Comparison of ENCODE assay signal across 32 cellular contexts in genomic region chr1:67738401-67738800, GRCh38. TPM values are rescaled to one million over a fixed set of nuclear protein-coding genes. Genes with fewer than 3 reads are reported as not detected.
A peak's percentile ranks its signal among the peaks of the same experiment; 100 is the strongest.
DNase-seq lines count a peak whose midpoint lies in the region; ATAC-seq, FAIRE-seq and TF ChIP-seq lines count a peak whose summit lies in the region.
"Had no signal": no experiment of that assay in that cellular context is flagged by ENCODE, and none has a peak within 500 bp of the region (broad histone marks: within the 10 kb centered on the region; RNA-seq: fewer than 3 reads in every experiment).

No MANE protein-coding gene starts in this region.

- no peak for TF ChIP-seq RAD21 in HepG2 (CRISPR knock-in tag; IDR thresholded peaks at IDR 0.05)

- BruUV-seq in HepG2 (replicated peaks; lab: Mats Ljungman, UMichigan): no TSS peak
- no TSS peak for BruUV-seq in endothelial cell of umbilical vein (replicated peaks; lab: Mats Ljungman, UMichigan)

- no peaks in the 10 kb centered on the region for H3K9me1 ChIP-seq in endothelial cell of umbilical vein (replicated peaks; ENCODE audit: control insufficient read depth, extremely low read depth, insufficient read depth, low read length)

- H2AFZ ChIP-seq in HepG2 (ENCODE audit: low read length): peak overlapping the region; percentile 11
- H2AFZ ChIP-seq in endothelial cell of umbilical vein (ENCODE audit: low read depth, low read length): no peak overlapping the region

- H2BK120ac ChIP-seq in mesendoderm (ENCODE audit: low read depth, low read length): no peak overlapping the region

- WGBS in HepG2 (ENCODE audit: low lambda C conversion rate): 6% methylated on average over 4 of the region's 4 CpGs
- WGBS in right lobe of liver (ENCODE audit: insufficient coverage, low coverage, low lambda C conversion rate, missing lambda C conversion rate): 74% methylated on average over 4 of the region's 4 CpGs
- no CpG with 5 or more reads among the region's 4 CpGs for WGBS in mesendoderm (ENCODE audit: extremely low coverage, insufficient coverage, low lambda C conversion rate)

- ATAC-seq in HepG2 (peak; percentile 83), right lobe of liver (no peak), HG02588 (IDR thresholded peaks at IDR 0.05; ENCODE audit: unreplicated experiment) (no peak), GM18502 (IDR thresholded peaks at IDR 0.05; ENCODE audit: poor library complexity, unreplicated experiment) (no peak)
- ATAC-seq: activated CD8-positive, alpha-beta T cell treated with anti-CD3 and anti-CD28 coated beads, Interleukin-2, amount 10 ng/mL, durations not matched to agents 7 days and 5 days; left colon; naive thymus-derived CD4-positive, alpha-beta T cell; stimulated activated naive B cell treated with anti-CD40 and anti-IgM and Interleukin-4, amounts not matched to agents 10 μg/mL and 1 μg/mL and 100 μg/mL, for 72 hours; T-helper 17 cell had no signal

- FAIRE-seq in HepG2 (lab: Jason Lieb, UNC): peak; percentile 36
- no peak for FAIRE-seq in endothelial cell of umbilical vein (lab: Jason Lieb, UNC)
- FAIRE-seq: A204.1, GM18507, H1, RCC 7860 had no signal

- H3K4me2 ChIP-seq in HepG2 (ENCODE audit: low read depth, low read length): peak overlapping the region; percentile 38
- no peak overlapping the region for H3K4me2 ChIP-seq in endothelial cell of umbilical vein (ENCODE audit: insufficient read depth, low read length)
- no peak overlapping the region for H3K4me2 ChIP-seq in mesendoderm (ENCODE audit: low read length)

- H3K56ac ChIP-seq in mesendoderm (ENCODE audit: low read length): peak overlapping the region; percentile 19

- in situ Hi-C loops in HepG2 (cut with HindIII; ENCODE audit: extremely low pct_ligation_motif_present, low pct_unique_long_range_greater_than_20kb): no loop called here

- no peaks in the 10 kb centered on the region for H3K27me3 Mint-ChIP-seq in chondrocyte (ENCODE audit: low read depth)
- H3K27me3 Mint-ChIP-seq: B cell; dendritic cell treated with granulocyte-macrophage colony-stimulating factor and Interleukin-4, amounts not matched to agents 40 ng/mL and 50 ng/mL, for 4 days; stimulated activated naive B cell treated with anti-CD40 and anti-IgM and Interleukin-4, amounts not matched to agents 10 μg/mL and 1 μg/mL and 100 μg/mL, for 72 hours had no signal

- H3K9ac ChIP-seq in HepG2 (ENCODE audit: insufficient read depth, low read depth, low read length) (no peak overlapping the region), endothelial cell of umbilical vein (replicated peaks; ENCODE audit: extremely low read depth, insufficient read depth, low read length) (no peak overlapping the region), mesendoderm (ENCODE audit: low read length) (no peak overlapping the region)

- H3K4me3 ChIP-seq in HepG2 (replicated peaks in 1 of 3; ENCODE audit: insufficient read depth in 1 of 3, low read depth in 2 of 3, low read length in 3 of 3) (no peak overlapping the region), right lobe of liver (no peak overlapping the region), endothelial cell of umbilical vein (replicated peaks in 1 of 3; ENCODE audit: insufficient read depth in 1 of 3, low read depth in 1 of 3, low read length in 3 of 3) (no peak overlapping the region), mesendoderm (ENCODE audit: low read length) (no peak overlapping the region)
- H3K4me3 ChIP-seq: adrenal gland, SK-N-MC had no signal

- peaks cover 52% of the 10 kb centered on the region for H3K4me1 Mint-ChIP-seq in chondrocyte (ENCODE audit: low read depth)

- H4K20me1 ChIP-seq in HepG2 (ENCODE audit: insufficient read depth, low read length): no peaks in the 10 kb centered on the region
- H4K20me1 ChIP-seq in endothelial cell of umbilical vein (replicated peaks; ENCODE audit: control insufficient read depth, extremely low read depth, insufficient read depth, low read length): no peaks in the 10 kb centered on the region

- no peaks in the 10 kb centered on the region for H3K36me3 Mint-ChIP-seq in chondrocyte (ENCODE audit: low read depth)
- H3K36me3 Mint-ChIP-seq: mesothelial cell of epicardium; naive thymus-derived CD4-positive, alpha-beta T cell had no signal

- no peaks in the 10 kb centered on the region for H3K9me3 Mint-ChIP-seq in chondrocyte (ENCODE audit: low read depth)
- H3K9me3 Mint-ChIP-seq: dendritic cell treated with granulocyte-macrophage colony-stimulating factor and Interleukin-4, amounts not matched to agents 40 ng/mL and 50 ng/mL, for 4 days; mesothelial cell of epicardium; naive thymus-derived CD4-positive, alpha-beta T cell; stimulated activated naive B cell treated with anti-CD40 and anti-IgM and Interleukin-4, amounts not matched to agents 10 μg/mL and 1 μg/mL and 100 μg/mL, for 72 hours had no signal

- no peak overlapping the region for H3K27ac Mint-ChIP-seq in chondrocyte (ENCODE audit: unreplicated experiment)
- H3K27ac Mint-ChIP-seq: activated CD8-positive, alpha-beta T cell treated with anti-CD3 and anti-CD28 coated beads, Interleukin-2, amount 10 ng/mL, durations not matched to agents 7 days and 5 days; dendritic cell treated with granulocyte-macrophage colony-stimulating factor and Interleukin-4, amounts not matched to agents 40 ng/mL and 50 ng/mL, for 4 days; mesothelial cell of epicardium; stimulated activated naive B cell treated with anti-CD40 and anti-IgM and Interleukin-4, amounts not matched to agents 10 μg/mL and 1 μg/mL and 100 μg/mL, for 72 hours; T-helper 17 cell had no signal

- H3K36me3 ChIP-seq in HepG2 (replicated peaks in 1 of 2; ENCODE audit: control insufficient read depth in 1 of 2, insufficient read depth in 2 of 2, low read length in 2 of 2) (no peaks in the 10 kb centered on the region), right lobe of liver (no peaks in the 10 kb centered on the region), endothelial cell of umbilical vein (ENCODE audit: control insufficient read depth in 2 of 2, extremely low read depth in 1 of 2, insufficient read depth in 2 of 2, low read length in 2 of 2) (no peaks in the 10 kb centered on the region), mesendoderm (ENCODE audit: control insufficient read depth, insufficient read depth, low read length) (no peaks in the 10 kb centered on the region)
- H3K36me3 ChIP-seq: adrenal gland had no signal

- H3K4ac ChIP-seq in mesendoderm (ENCODE audit: low read depth, low read length): no peak overlapping the region

- no peak overlapping the region for H4K5ac ChIP-seq in mesendoderm (ENCODE audit: low read length)

- no peaks in the 10 kb centered on the region for H3K9me3 ChIP-seq in HepG2 (ENCODE audit: low read length)
- no peaks in the 10 kb centered on the region for H3K9me3 ChIP-seq in right lobe of liver
- H3K9me3 ChIP-seq in endothelial cell of umbilical vein (replicated peaks; ENCODE audit: control insufficient read depth, insufficient read depth, low read length): no peaks in the 10 kb centered on the region
- H3K9me3 ChIP-seq: adrenal gland had no signal

- H3K4me3 Mint-ChIP-seq in chondrocyte (ENCODE audit: unreplicated experiment): no peak overlapping the region
- H3K4me3 Mint-ChIP-seq: activated CD8-positive, alpha-beta T cell treated with anti-CD3 and anti-CD28 coated beads, Interleukin-2, amount 10 ng/mL, durations not matched to agents 7 days and 5 days; B cell; dendritic cell treated with granulocyte-macrophage colony-stimulating factor and Interleukin-4, amounts not matched to agents 40 ng/mL and 50 ng/mL, for 4 days; mesothelial cell of epicardium; naive thymus-derived CD4-positive, alpha-beta T cell; stimulated activated naive B cell treated with anti-CD40 and anti-IgM and Interleukin-4, amounts not matched to agents 10 μg/mL and 1 μg/mL and 100 μg/mL, for 72 hours; T-helper 17 cell had no signal

- peak; percentile 68 for DNase-seq in HepG2 (ENCODE audit: low spot score)
- no peak for DNase-seq in right lobe of liver
- no peak for DNase-seq in endothelial cell of umbilical vein (ENCODE audit: low read depth, low spot score)
- DNase-seq in mesendoderm: peak; percentile 90
- no peak for DNase-seq in chondrocyte (ENCODE audit: low spot score)
- no peak for DNase-seq in HCEC 1CT
- DNase-seq: activated CD4-positive, alpha-beta T cell treated with anti-CD3 and anti-CD28 coated beads for 1 hour; activated CD8-positive, alpha-beta T cell treated with anti-CD3 and anti-CD28 coated beads, Interleukin-2, amount 10 ng/mL, durations not matched to agents 7 days and 5 days; activated gamma-delta T cell treated with Interleukin-2 at 50 U/mL for 16 hours; activated T-cell treated with anti-CD3 and anti-CD28 coated beads for 4 hours; adrenal gland; GDM1; head of caudate nucleus; Kasumi-1; left colon; naive thymus-derived CD4-positive, alpha-beta T cell; NCI-H187; NCI-H2171 treated with DMSO at 0.1 percent for 48 hours; NCI-H526 treated with DMSO at 0.1 percent for 48 hours; occipital lobe; stimulated activated naive B cell treated with anti-CD40 and anti-IgM and Interleukin-4, amounts not matched to agents 10 μg/mL and 1 μg/mL and 100 μg/mL, for 72 hours; T-helper 17 cell had no signal

- H3K27ac ChIP-seq in HepG2 (ENCODE audit: extremely low read length, insufficient read depth, low read length): peak overlapping the region; percentile 45
- H3K27ac ChIP-seq in right lobe of liver: no peak overlapping the region
- peak overlapping the region; percentile 22 for H3K27ac ChIP-seq in endothelial cell of umbilical vein (ENCODE audit: insufficient read depth, low read depth, low read length)
- no peak overlapping the region for H3K27ac ChIP-seq in mesendoderm (ENCODE audit: low read depth, low read length)
- H3K27ac ChIP-seq: adrenal gland, SK-N-MC had no signal

- H3K4me1 ChIP-seq in HepG2 (ENCODE audit: insufficient read depth, low read length) (peaks cover 59% of the 10 kb centered on the region), right lobe of liver (peaks cover 0 to 8% (median 2%) of the 10 kb centered on the region in 4 donors), endothelial cell of umbilical vein (ENCODE audit: control insufficient read depth, extremely low read depth, insufficient read depth, low read length) (peaks cover 36% of the 10 kb centered on the region), mesendoderm (ENCODE audit: control insufficient read depth, low read depth, low read length) (peaks cover 17% of the 10 kb centered on the region)

- H3K79me2 ChIP-seq in HepG2 (ENCODE audit: insufficient read depth, low read length) (no peaks in the 10 kb centered on the region), endothelial cell of umbilical vein (ENCODE audit: control insufficient read depth, insufficient read depth, low read length) (peaks cover 29% of the 10 kb centered on the region), mesendoderm (ENCODE audit: control insufficient read depth, insufficient read depth, low read length) (no peaks in the 10 kb centered on the region)

- no peaks in the 10 kb centered on the region for H3K79me1 ChIP-seq in mesendoderm (ENCODE audit: low read length)

- H2BK5ac ChIP-seq in mesendoderm (ENCODE audit: low read length): peak overlapping the region; percentile 18

- TF ChIP-seq CTCF in HepG2 (CRISPR knock-in tag; IDR thresholded peaks at IDR 0.05) (no peak), right lobe of liver (IDR thresholded peaks at IDR 0.05) (no peak), endothelial cell of umbilical vein (IDR thresholded peaks at IDR 0.05; ENCODE audit: extremely low read depth in 1 of 2, insufficient read depth in 1 of 2, low read depth in 1 of 2, low read length in 2 of 2) (no peak), chondrocyte (IDR thresholded peaks at IDR 0.05) (no peak)

- H2AK5ac ChIP-seq in mesendoderm (ENCODE audit: low read length): no peak overlapping the region

- POLR2A ChIA-PET in HepG2 (lab: Yijun Ruan, JAX) (interaction anchor here (0.8 to 1.8 kb wide), 5 partner anchors 22 to 204 kb away, joined by 3 to 11 read pairs (median 4); partner anchors contain the start of gene GADD45A), endothelial cell of umbilical vein (lab: Charles Lee) (no interaction called here)

- TF ChIP-seq POLR2A in HepG2 (IDR thresholded peaks at IDR 0.05; ENCODE audit: insufficient read depth in 1 of 2, low read depth in 2 of 2, low read length in 2 of 2) (no peak), right lobe of liver (IDR thresholded peaks at IDR 0.05) (no peak), endothelial cell of umbilical vein (IDR thresholded peaks at IDR 0.05; ENCODE audit: low read depth, low read length) (no peak)

- dilution Hi-C loops in endothelial cell of umbilical vein (cut with MboI; ENCODE audit: extremely low pct_ligation_motif_present, low sequenced_read_pairs): no loop called here

- no peak overlapping the region for H4K8ac ChIP-seq in mesendoderm (ENCODE audit: low read depth, low read length)

- TF ChIP-seq EP300 in HepG2 (IDR thresholded peaks at IDR 0.05; ENCODE audit: low read depth in 2 of 2, low read length in 2 of 2) (peak in 1 of 2 experiments; percentile 33; a peak in 1 of 4 replicates), HepG2 (CRISPR knock-in tag; IDR thresholded peaks at IDR 0.05; ENCODE audit: borderline replicate concordance) (no peak; the same call in 1 of the 2 replicates)

- no peaks in the 10 kb centered on the region; a peak in 1 of 5 replicates for H3K27me3 ChIP-seq in HepG2 (ENCODE audit: control insufficient read depth in 1 of 2, insufficient read depth in 2 of 2, low read length in 2 of 2)
- H3K27me3 ChIP-seq in right lobe of liver: no peaks in the 10 kb centered on the region
- no peaks in the 10 kb centered on the region for H3K27me3 ChIP-seq in endothelial cell of umbilical vein (ENCODE audit: control insufficient read depth in 2 of 2, insufficient read depth in 2 of 2, low read length in 2 of 2)
- no peaks in the 10 kb centered on the region for H3K27me3 ChIP-seq in mesendoderm (ENCODE audit: insufficient read depth, low read length, poor library complexity)
- H3K27me3 ChIP-seq: adrenal gland had no signal

- CTCF ChIA-PET in HepG2 (lab: Yijun Ruan, JAX; ENCODE audit: low intra/inter-chr PET ratio, low total read pairs): no interaction called here
- CTCF ChIA-PET in endothelial cell of umbilical vein (lab: Charles Lee): interaction anchor here (1.3 to 1.7 kb wide), 2 partner anchors 8 to 22 kb away, joined by 3 to 5 read pairs; no protein-coding TSS in a partner anchor

- H3K18ac ChIP-seq in mesendoderm (ENCODE audit: low read length): peak overlapping the region; percentile 78

- H3K23ac ChIP-seq in mesendoderm (ENCODE audit: low read length): no peak overlapping the region

- H2BK15ac ChIP-seq in mesendoderm (replicated peaks; ENCODE audit: low read depth): no peak overlapping the region

- intact Hi-C loops in HepG2 (cut with micrococcal nuclease; ENCODE audit: unreplicated experiment) (no loop called here), right lobe of liver (cut with DNase I) (no loop called here), endothelial cell of umbilical vein (cut with micrococcal nuclease) (no loop called here)

RNA-seq across cellular contexts. Expression of gene GADD45A, which starts 53.4 kb away (rescaled TPM):
- total RNA-seq in HepG2 (2016; rRNA removed; fragmentation: Illumina TruSeq; extraction: Trizol): 25.0 and 46.2 TPM in 2 replicates
- total RNA-seq in HepG2 (2016; cell fraction: cytosol; rRNA removed; fragmentation: Illumina TruSeq; extraction: Trizol; ENCODE audit: low read depth): 21.8 and 26.9 TPM in 2 replicates
- total RNA-seq in HepG2 (2016; cell fraction: insoluble cytoplasmic fraction; rRNA removed; fragmentation: Illumina TruSeq; extraction: Trizol): 23.2 and 49.2 TPM in 2 replicates
- total RNA-seq in HepG2 (2016; cell fraction: membrane; rRNA removed; fragmentation: Illumina TruSeq; extraction: Trizol): 27.1 and 30.4 TPM in 2 replicates
- 59.8 and 64.1 TPM in 2 replicates for total RNA-seq in HepG2 (2016; cell fraction: nucleus; rRNA removed; fragmentation: Illumina TruSeq; extraction: Trizol)
- 33.2 and 36.2 TPM in 2 replicates for polyA plus RNA-seq in HepG2 (2011; rRNA removed)
- 30.4 and 31.8 TPM in 2 replicates for polyA plus RNA-seq in HepG2 (2011; cell fraction: cytosol; rRNA removed)
- 131 and 138 TPM in 2 replicates for polyA plus RNA-seq in HepG2 (2011; cell fraction: nucleus; rRNA removed)
- 49.0 and 63.8 TPM in 2 replicates for polyA plus RNA-seq in HepG2 (2012)
- 24.1 and 25.0 TPM in 2 replicates for polyA plus RNA-seq in HepG2 (2016; cell fraction: cytosol; fragmentation: Illumina TruSeq; extraction: Trizol; ENCODE audit: low read depth)
- polyA plus RNA-seq in HepG2 (2016; cell fraction: insoluble cytoplasmic fraction; fragmentation: Illumina TruSeq; extraction: Trizol; ENCODE audit: low read depth): 48.7 and 51.1 TPM in 2 replicates
- 26.6 and 28.9 TPM in 2 replicates for polyA plus RNA-seq in HepG2 (2016; cell fraction: membrane; fragmentation: Illumina TruSeq; extraction: Trizol; ENCODE audit: low read depth)
- 151 and 156 TPM in 2 replicates for polyA plus RNA-seq in HepG2 (2016; cell fraction: nucleus; fragmentation: Illumina TruSeq; extraction: Trizol; ENCODE audit: insufficient read depth, low read depth)
- polyA minus RNA-seq in HepG2 (2011; rRNA and poly(A)+ RNA removed; ENCODE audit: low replicate concordance): 1.4 and 17.0 TPM in 2 replicates
- polyA minus RNA-seq in HepG2 (2011; cell fraction: cytosol; rRNA and poly(A)+ RNA removed): 11.3 and 13.7 TPM in 2 replicates
- 60.7 and 75.2 TPM in 2 replicates for polyA minus RNA-seq in HepG2 (2011; cell fraction: nucleus; rRNA and poly(A)+ RNA removed)
- total RNA-seq in right lobe of liver: 10 to 100 TPM; 14.1 to 66.4 (median 43.6) TPM
- total RNA-seq in endothelial cell of umbilical vein: 77.4 and 91.6 TPM in 2 replicates
- 54.9 and 87.6 TPM in 2 replicates for polyA plus RNA-seq in endothelial cell of umbilical vein
- 78.4 and 85.9 TPM in 2 replicates for polyA plus RNA-seq in endothelial cell of umbilical vein (2011; cell fraction: cytosol; rRNA removed)
- 237 and 327 TPM in 2 replicates for polyA plus RNA-seq in endothelial cell of umbilical vein (2011; cell fraction: nucleus; rRNA removed)
- 104 and 119 TPM in 2 replicates for polyA plus RNA-seq in endothelial cell of umbilical vein (2012)
- 16.1 and 31.1 TPM in 2 replicates for polyA minus RNA-seq in endothelial cell of umbilical vein
- polyA minus RNA-seq in endothelial cell of umbilical vein (2011; cell fraction: cytosol; rRNA and poly(A)+ RNA removed): 8.3 TPM
- 71.4 and 153 TPM in 2 replicates for polyA minus RNA-seq in endothelial cell of umbilical vein (2011; cell fraction: nucleus; rRNA and poly(A)+ RNA removed)
- polyA plus RNA-seq in mesendoderm (2013, experiment 1 of 2): 33.2 TPM
- polyA plus RNA-seq in mesendoderm (2013, experiment 2 of 2): 33.5 TPM
- 49.1 to 92.3 TPM (median 89.4 TPM) in 3 replicates for total RNA-seq in chondrocyte

Comparison
In these comparisons a context has a peak if more than half of its experiments do, and no peak if none do; other contexts are left out.
1. DNase-seq: peak in HepG2 (single experiment) and mesendoderm (single experiment); none in right lobe of liver (0 of 3), endothelial cell of umbilical vein (single experiment), chondrocyte (single experiment) and HCEC 1CT (single experiment).
2. H3K27ac ChIP-seq: peak in HepG2 (single experiment) and endothelial cell of umbilical vein (single experiment); none in right lobe of liver (0 of 3) and mesendoderm (single experiment).